Comparison of ENCODE assay signal across 2 cellular contexts in the genomic region with DNA sequence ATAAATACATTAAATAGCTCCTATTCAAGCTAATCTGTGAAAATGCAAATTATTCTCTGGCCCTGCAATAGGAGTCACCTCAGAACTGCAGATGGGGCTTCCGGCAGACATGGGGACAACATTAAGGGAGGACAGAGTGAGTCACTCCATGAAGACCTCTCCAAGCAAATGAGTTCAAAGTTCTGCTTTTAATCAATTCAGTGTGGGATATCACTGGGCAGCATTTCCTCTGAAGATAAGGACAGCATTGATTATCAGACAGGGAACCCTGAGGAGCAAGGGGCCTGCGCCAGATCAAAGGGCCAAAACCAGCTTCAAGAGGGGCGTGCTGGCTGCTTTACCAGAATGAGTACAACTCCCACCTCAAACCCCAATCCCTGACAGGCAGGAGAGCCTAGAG.
TF ChIP-seq lines count a peak whose summit lies in the region.

No MANE protein-coding gene starts in this region.

TF ChIP-seq in SK-N-SH, 30 proteins besides CTCF, POLR2A, EP300 and RAD21 (continued from another document):
- TF ChIP-seq TAF1 (IDR thresholded peaks at IDR 0.05; ENCODE audit: borderline replicate concordance, low read depth, low read length) (no peak), FOSL2 (IDR thresholded peaks at IDR 0.05; ENCODE audit: borderline replicate concordance, low read depth) (no peak), YY1 (IDR thresholded peaks at IDR 0.05; ENCODE audit: low read depth) (no peak), TCF12 (IDR thresholded peaks at IDR 0.05) (no peak), GABPA (IDR thresholded peaks at IDR 0.05; ENCODE audit: low read depth) (no peak), NRF1 (IDR thresholded peaks at IDR 0.05; ENCODE audit: low read depth, low read length) (no peak), SMC3 (IDR thresholded peaks at IDR 0.05; ENCODE audit: low read depth, low read length) (no peak), TEAD4 (IDR thresholded peaks at IDR 0.05; ENCODE audit: borderline replicate concordance, insufficient read depth) (no peak)
- TF ChIP-seq, protein P1, sequence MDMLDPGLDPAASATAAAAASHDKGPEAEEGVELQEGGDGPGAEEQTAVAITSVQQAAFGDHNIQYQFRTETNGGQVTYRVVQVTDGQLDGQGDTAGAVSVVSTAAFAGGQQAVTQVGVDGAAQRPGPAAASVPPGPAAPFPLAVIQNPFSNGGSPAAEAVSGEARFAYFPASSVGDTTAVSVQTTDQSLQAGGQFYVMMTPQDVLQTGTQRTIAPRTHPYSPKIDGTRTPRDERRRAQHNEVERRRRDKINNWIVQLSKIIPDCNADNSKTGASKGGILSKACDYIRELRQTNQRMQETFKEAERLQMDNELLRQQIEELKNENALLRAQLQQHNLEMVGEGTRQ (IDR thresholded peaks at IDR 0.05; ENCODE audit: borderline replicate concordance, low read depth, low read length), result no peak
- TF ChIP-seq, protein P2, sequence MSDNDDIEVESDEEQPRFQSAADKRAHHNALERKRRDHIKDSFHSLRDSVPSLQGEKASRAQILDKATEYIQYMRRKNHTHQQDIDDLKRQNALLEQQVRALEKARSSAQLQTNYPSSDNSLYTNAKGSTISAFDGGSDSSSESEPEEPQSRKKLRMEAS (IDR thresholded peaks at IDR 0.05; ENCODE audit: low read depth), result no peak
- TF ChIP-seq, protein P3, sequence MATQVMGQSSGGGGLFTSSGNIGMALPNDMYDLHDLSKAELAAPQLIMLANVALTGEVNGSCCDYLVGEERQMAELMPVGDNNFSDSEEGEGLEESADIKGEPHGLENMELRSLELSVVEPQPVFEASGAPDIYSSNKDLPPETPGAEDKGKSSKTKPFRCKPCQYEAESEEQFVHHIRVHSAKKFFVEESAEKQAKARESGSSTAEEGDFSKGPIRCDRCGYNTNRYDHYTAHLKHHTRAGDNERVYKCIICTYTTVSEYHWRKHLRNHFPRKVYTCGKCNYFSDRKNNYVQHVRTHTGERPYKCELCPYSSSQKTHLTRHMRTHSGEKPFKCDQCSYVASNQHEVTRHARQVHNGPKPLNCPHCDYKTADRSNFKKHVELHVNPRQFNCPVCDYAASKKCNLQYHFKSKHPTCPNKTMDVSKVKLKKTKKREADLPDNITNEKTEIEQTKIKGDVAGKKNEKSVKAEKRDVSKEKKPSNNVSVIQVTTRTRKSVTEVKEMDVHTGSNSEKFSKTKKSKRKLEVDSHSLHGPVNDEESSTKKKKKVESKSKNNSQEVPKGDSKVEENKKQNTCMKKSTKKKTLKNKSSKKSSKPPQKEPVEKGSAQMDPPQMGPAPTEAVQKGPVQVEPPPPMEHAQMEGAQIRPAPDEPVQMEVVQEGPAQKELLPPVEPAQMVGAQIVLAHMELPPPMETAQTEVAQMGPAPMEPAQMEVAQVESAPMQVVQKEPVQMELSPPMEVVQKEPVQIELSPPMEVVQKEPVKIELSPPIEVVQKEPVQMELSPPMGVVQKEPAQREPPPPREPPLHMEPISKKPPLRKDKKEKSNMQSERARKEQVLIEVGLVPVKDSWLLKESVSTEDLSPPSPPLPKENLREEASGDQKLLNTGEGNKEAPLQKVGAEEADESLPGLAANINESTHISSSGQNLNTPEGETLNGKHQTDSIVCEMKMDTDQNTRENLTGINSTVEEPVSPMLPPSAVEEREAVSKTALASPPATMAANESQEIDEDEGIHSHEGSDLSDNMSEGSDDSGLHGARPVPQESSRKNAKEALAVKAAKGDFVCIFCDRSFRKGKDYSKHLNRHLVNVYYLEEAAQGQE (IDR thresholded peaks at IDR 0.05; ENCODE audit: low read depth, low read length), result no peak

TF ChIP-seq in SK-N-SH treated with all-trans-retinoic acid at 6 μM for 48 hours, 23 proteins besides CTCF, POLR2A, EP300 and RAD21 (continued from another document):
- TF ChIP-seq ZFP3 (CRISPR knock-in tag; IDR thresholded peaks at IDR 0.05) (no peak), ZNF565 (CRISPR knock-in tag; conservative IDR thresholded peaks at IDR 0.05; ENCODE audit: low read depth) (no peak), BACH2 (CRISPR knock-in tag; IDR thresholded peaks at IDR 0.05; ENCODE audit: borderline replicate concordance) (no peak), CSDC2 (CRISPR knock-in tag; IDR thresholded peaks at IDR 0.05) (no peak), ZFP30 (CRISPR knock-in tag; IDR thresholded peaks at IDR 0.05) (no peak), ISL1 (CRISPR knock-in tag; IDR thresholded peaks at IDR 0.05) (no peak), ZNF8 (CRISPR knock-in tag; IDR thresholded peaks at IDR 0.05) (no peak), TCF4 (CRISPR knock-in tag; IDR thresholded peaks at IDR 0.05; ENCODE audit: borderline replicate concordance) (no peak), GLIS3 (CRISPR knock-in tag; IDR thresholded peaks at IDR 0.05) (no peak)
- TF ChIP-seq, protein P4, sequence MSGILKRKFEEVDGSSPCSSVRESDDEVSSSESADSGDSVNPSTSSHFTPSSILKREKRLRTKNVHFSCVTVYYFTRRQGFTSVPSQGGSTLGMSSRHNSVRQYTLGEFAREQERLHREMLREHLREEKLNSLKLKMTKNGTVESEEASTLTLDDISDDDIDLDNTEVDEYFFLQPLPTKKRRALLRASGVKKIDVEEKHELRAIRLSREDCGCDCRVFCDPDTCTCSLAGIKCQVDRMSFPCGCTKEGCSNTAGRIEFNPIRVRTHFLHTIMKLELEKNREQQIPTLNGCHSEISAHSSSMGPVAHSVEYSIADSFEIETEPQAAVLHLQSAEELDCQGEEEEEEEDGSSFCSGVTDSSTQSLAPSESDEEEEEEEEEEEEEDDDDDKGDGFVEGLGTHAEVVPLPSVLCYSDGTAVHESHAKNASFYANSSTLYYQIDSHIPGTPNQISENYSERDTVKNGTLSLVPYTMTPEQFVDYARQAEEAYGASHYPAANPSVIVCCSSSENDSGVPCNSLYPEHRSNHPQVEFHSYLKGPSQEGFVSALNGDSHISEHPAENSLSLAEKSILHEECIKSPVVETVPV (CRISPR knock-in tag; IDR thresholded peaks at IDR 0.05), result no peak
- TF ChIP-seq, protein P5, sequence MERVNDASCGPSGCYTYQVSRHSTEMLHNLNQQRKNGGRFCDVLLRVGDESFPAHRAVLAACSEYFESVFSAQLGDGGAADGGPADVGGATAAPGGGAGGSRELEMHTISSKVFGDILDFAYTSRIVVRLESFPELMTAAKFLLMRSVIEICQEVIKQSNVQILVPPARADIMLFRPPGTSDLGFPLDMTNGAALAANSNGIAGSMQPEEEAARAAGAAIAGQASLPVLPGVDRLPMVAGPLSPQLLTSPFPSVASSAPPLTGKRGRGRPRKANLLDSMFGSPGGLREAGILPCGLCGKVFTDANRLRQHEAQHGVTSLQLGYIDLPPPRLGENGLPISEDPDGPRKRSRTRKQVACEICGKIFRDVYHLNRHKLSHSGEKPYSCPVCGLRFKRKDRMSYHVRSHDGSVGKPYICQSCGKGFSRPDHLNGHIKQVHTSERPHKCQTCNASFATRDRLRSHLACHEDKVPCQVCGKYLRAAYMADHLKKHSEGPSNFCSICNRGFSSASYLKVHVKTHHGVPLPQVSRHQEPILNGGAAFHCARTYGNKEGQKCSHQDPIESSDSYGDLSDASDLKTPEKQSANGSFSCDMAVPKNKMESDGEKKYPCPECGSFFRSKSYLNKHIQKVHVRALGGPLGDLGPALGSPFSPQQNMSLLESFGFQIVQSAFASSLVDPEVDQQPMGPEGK (CRISPR knock-in tag; IDR thresholded peaks at IDR 0.05; ENCODE audit: borderline replicate concordance), result no peak
